Comparison of ENCODE assay signal across 1 cellular context in the genomic region with DNA sequence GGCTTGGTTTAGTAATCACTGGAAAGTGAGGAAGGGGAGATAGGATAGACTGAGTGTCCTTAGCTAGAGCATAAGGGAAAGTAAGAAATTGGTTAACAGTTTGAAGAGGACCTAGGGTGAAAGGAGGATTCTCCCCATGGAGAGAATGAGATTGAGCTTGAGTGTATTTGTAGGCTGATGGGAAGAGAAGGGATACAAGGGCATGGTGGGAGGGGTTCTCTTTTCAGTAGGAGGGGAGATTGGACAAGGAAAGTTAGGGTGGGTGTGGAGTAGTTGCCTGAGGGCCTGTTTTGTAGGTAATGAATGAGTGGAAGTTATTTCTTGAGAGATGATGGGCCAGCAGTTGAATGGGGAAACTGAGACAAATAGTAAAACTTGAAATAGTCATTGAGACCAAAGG.
TF ChIP-seq lines count a peak whose summit lies in the region.

No MANE protein-coding gene starts in this region.

TF ChIP-seq in H1, 55 proteins besides CTCF, POLR2A, EP300 and RAD21:
- TF ChIP-seq SRF (IDR thresholded peaks at IDR 0.05; ENCODE audit: low read depth, low read length) = no peak
- no peak for TF ChIP-seq SP1 (IDR thresholded peaks at IDR 0.05; ENCODE audit: low read depth, low read length)
- TF ChIP-seq GABPA (IDR thresholded peaks at IDR 0.05; ENCODE audit: borderline replicate concordance, insufficient read depth, low read length) = no peak
- TF ChIP-seq KDM5A (IDR thresholded peaks at IDR 0.05; ENCODE audit: low read length) = no peak
- TF ChIP-seq, protein P1, sequence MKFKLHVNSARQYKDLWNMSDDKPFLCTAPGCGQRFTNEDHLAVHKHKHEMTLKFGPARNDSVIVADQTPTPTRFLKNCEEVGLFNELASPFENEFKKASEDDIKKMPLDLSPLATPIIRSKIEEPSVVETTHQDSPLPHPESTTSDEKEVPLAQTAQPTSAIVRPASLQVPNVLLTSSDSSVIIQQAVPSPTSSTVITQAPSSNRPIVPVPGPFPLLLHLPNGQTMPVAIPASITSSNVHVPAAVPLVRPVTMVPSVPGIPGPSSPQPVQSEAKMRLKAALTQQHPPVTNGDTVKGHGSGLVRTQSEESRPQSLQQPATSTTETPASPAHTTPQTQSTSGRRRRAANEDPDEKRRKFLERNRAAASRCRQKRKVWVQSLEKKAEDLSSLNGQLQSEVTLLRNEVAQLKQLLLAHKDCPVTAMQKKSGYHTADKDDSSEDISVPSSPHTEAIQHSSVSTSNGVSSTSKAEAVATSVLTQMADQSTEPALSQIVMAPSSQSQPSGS (IDR thresholded peaks at IDR 0.05; ENCODE audit: low read length) = no peak
- TF ChIP-seq TBP (IDR thresholded peaks at IDR 0.05; ENCODE audit: low read depth, low read length) = no peak
- TF ChIP-seq ASH2L (IDR thresholded peaks at IDR 0.05; ENCODE audit: low read length) = no peak
- no peak for TF ChIP-seq RFX5 (IDR thresholded peaks at IDR 0.05; ENCODE audit: borderline replicate concordance, low read depth, low read length)
- no peak for TF ChIP-seq YY1 (IDR thresholded peaks at IDR 0.05; ENCODE audit: low read depth, low read length)
- TF ChIP-seq CTBP2 (IDR thresholded peaks at IDR 0.05; ENCODE audit: borderline replicate concordance, insufficient read depth, insufficient read length, low read length) = no peak
- TF ChIP-seq NANOG (IDR thresholded peaks at IDR 0.05; ENCODE audit: insufficient read depth, low read depth, low read length, poor library complexity, severe bottlenecking) = no peak
- no peak for TF ChIP-seq SUZ12 (IDR thresholded peaks at IDR 0.05; ENCODE audit: low read length)
- no peak for TF ChIP-seq CBX8 (IDR thresholded peaks at IDR 0.05; ENCODE audit: borderline replicate concordance, low read depth, low read length)
- no peak for TF ChIP-seq BRCA1 (IDR thresholded peaks at IDR 0.05; ENCODE audit: low read depth, low read length)
- TF ChIP-seq, protein P2, sequence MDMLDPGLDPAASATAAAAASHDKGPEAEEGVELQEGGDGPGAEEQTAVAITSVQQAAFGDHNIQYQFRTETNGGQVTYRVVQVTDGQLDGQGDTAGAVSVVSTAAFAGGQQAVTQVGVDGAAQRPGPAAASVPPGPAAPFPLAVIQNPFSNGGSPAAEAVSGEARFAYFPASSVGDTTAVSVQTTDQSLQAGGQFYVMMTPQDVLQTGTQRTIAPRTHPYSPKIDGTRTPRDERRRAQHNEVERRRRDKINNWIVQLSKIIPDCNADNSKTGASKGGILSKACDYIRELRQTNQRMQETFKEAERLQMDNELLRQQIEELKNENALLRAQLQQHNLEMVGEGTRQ (IDR thresholded peaks at IDR 0.05; ENCODE audit: low read length) = no peak
- no peak for TF ChIP-seq KDM1A (IDR thresholded peaks at IDR 0.05; ENCODE audit: borderline replicate concordance, low read length)
- no peak for TF ChIP-seq KDM4A (IDR thresholded peaks at IDR 0.05; ENCODE audit: low read depth, low read length, severe bottlenecking)
- TF ChIP-seq CBX5 (IDR thresholded peaks at IDR 0.05; ENCODE audit: low read depth, low read length) = no peak
- TF ChIP-seq GTF2F1 (IDR thresholded peaks at IDR 0.05; ENCODE audit: borderline replicate concordance, low read depth, low read length) = no peak
